8 cellular contexts compared by ENCODE assay signal in genomic region chr1:44212355-44213221, GRCh38. TPM values are rescaled to one million over a fixed set of nuclear protein-coding genes. Genes with fewer than 3 reads are reported as not detected.
A peak's percentile ranks its signal among the peaks of the same experiment; 100 is the strongest.
DNase-seq lines count a peak whose midpoint lies in the region; ATAC-seq and TF ChIP-seq lines count a peak whose summit lies in the region.

No MANE protein-coding gene starts in this region.

- peak; percentile 82 for DNase-seq in activated CD4-positive, alpha-beta T cell treated with anti-CD3 and anti-CD28 coated beads, Interleukin-2, amount 10 ng/mL, durations not matched to agents 24 days and 14 days
- DNase-seq in fibroblast of lung (ENCODE audit: low read depth in 2 of 2), result no peak
- DNase-seq in epidermal melanocyte (ENCODE audit: insufficient read length, low spot score), result no peak
- no peak for DNase-seq in AG08396 (ENCODE audit: low spot score)
- DNase-seq in NOMO-1 treated with dmso at 0.1 percent for 144 hours (lab: John Stamatoyannopoulos, UW; ENCODE audit: unreplicated experiment), result no peak

- POLR2A ChIA-PET in HEK293 (lab: Yijun Ruan, JAX), result interaction anchor here (0.7 to 1.4 kb wide), 5 partner anchors 12 to 238 kb away, joined by 3 to 4 read pairs (median 3); partner anchors contain the start of gene ATP6V0B

- H3K9me3 ChIP-seq in HEK293 (ENCODE audit: control insufficient read depth, insufficient read depth, low read depth, low read length) (no peaks in the 10 kb centered on the region), fibroblast of lung (ENCODE audit: control insufficient read depth, insufficient read depth, low read depth, low read length) (no peaks in the 10 kb centered on the region)

- no peak overlapping the region for H3K9ac ChIP-seq in fibroblast of lung (ENCODE audit: insufficient read depth, low read length)

- H2AFZ ChIP-seq in fibroblast of lung (ENCODE audit: low read length), result peak overlapping the region; percentile 80

- peaks cover 22% of the 10 kb centered on the region for H3K36me3 Mint-ChIP-seq in activated CD4-positive, alpha-beta T cell treated with anti-CD3 and anti-CD28 coated beads, Interleukin-2, amount 10 ng/mL, durations not matched to agents 24 days and 14 days (ENCODE audit: low read depth)

- peak overlapping the region; percentile 76 for H3K4me2 ChIP-seq in fibroblast of lung (ENCODE audit: extremely low read depth, insufficient read depth, low read length)

- H3K36me3 ChIP-seq in HEK293 (ENCODE audit: control insufficient read depth in 2 of 2, insufficient read depth in 1 of 2, low read length in 2 of 2) (peaks cover 10 to 33% of the 10 kb centered on the region in 2 experiments), fibroblast of lung (ENCODE audit: control insufficient read depth, insufficient read depth, low read length) (peaks cover 8% of the 10 kb centered on the region)

- peak overlapping the region; percentile 96 for H3K4me3 Mint-ChIP-seq in activated CD4-positive, alpha-beta T cell treated with anti-CD3 and anti-CD28 coated beads, Interleukin-2, amount 10 ng/mL, durations not matched to agents 24 days and 14 days

- no peak for ATAC-seq in HG02973 (IDR thresholded peaks at IDR 0.05; ENCODE audit: unreplicated experiment)

- H4K20me1 ChIP-seq in fibroblast of lung (ENCODE audit: control insufficient read depth, extremely low read depth, insufficient read depth, low read length), result no peaks in the 10 kb centered on the region

- H3K4me1 ChIP-seq in HEK293 (ENCODE audit: control insufficient read depth, insufficient read depth, low read length) (no peaks in the 10 kb centered on the region), fibroblast of lung (ENCODE audit: control insufficient read depth, extremely low read depth, insufficient read depth, low read length) (peaks cover 2% of the 10 kb centered on the region)

- intact Hi-C loops in activated CD4-positive, alpha-beta T cell treated with anti-CD3 and anti-CD28 coated beads, Interleukin-2, amount 10 ng/mL, durations not matched to agents 24 days and 14 days (cut with micrococcal nuclease), result loop anchor here (1.0 to 10.0 kb wide), 3 partner anchors 143 to 420 kb away; partner anchors contain the start of gene ERI3

- H3K4me3 ChIP-seq in HEK293 (ENCODE audit: low read depth, low read length) (peak overlapping the region; percentile 95), fibroblast of lung (replicated peaks in 1 of 4; ENCODE audit: control extremely low read depth in 1 of 4, insufficient read depth in 1 of 4, low read depth in 3 of 4, low read length in 4 of 4) (peak overlapping the region; percentile 83 to 98 (median 95)), skin epidermis (peak overlapping the region; percentile 57 to 91 (median 81))

- peak overlapping the region; percentile 90 for H3K27ac Mint-ChIP-seq in activated CD4-positive, alpha-beta T cell treated with anti-CD3 and anti-CD28 coated beads, Interleukin-2, amount 10 ng/mL, durations not matched to agents 24 days and 14 days

- no peaks in the 10 kb centered on the region for H3K9me3 Mint-ChIP-seq in activated CD4-positive, alpha-beta T cell treated with anti-CD3 and anti-CD28 coated beads, Interleukin-2, amount 10 ng/mL, durations not matched to agents 24 days and 14 days

- TF ChIP-seq CTCF in HEK293 (tag by site-specific recombination; IDR thresholded peaks at IDR 0.05), result no peak
- TF ChIP-seq CTCF in fibroblast of lung (conservative IDR thresholded peaks at IDR 0.05 in 1 of 2, IDR thresholded peaks at IDR 0.05 in 1 of 2; ENCODE audit: low read depth in 1 of 2, low read length in 2 of 2), result no peak

- H3K27ac ChIP-seq in HEK293 (ENCODE audit: extremely low read depth, low read depth, low read length), result no peak overlapping the region; the same call in 1 of the 2 replicates
- H3K27ac ChIP-seq in fibroblast of lung (ENCODE audit: insufficient read depth, low read length), result no peak overlapping the region
- H3K27ac ChIP-seq in skin epidermis, result peak overlapping the region; percentile 14 to 95 (median 81)

- peaks cover 7% of the 10 kb centered on the region for H3K79me2 ChIP-seq in fibroblast of lung (ENCODE audit: control insufficient read depth, insufficient read depth, low read length)

- peaks cover 29% of the 10 kb centered on the region for H3K4me1 Mint-ChIP-seq in activated CD4-positive, alpha-beta T cell treated with anti-CD3 and anti-CD28 coated beads, Interleukin-2, amount 10 ng/mL, durations not matched to agents 24 days and 14 days

- CTCF ChIA-PET in HEK293 (lab: Yijun Ruan, JAX), result interaction anchor here (1.0 to 3.0 kb wide), 2 partner anchors 120 to 165 kb away, joined by 4 to 20 read pairs; no protein-coding TSS in a partner anchor

- no peaks in the 10 kb centered on the region for H3K27me3 ChIP-seq in fibroblast of lung (ENCODE audit: control insufficient read depth, insufficient read depth, low read length)

- no peaks in the 10 kb centered on the region for H3K27me3 Mint-ChIP-seq in activated CD4-positive, alpha-beta T cell treated with anti-CD3 and anti-CD28 coated beads, Interleukin-2, amount 10 ng/mL, durations not matched to agents 24 days and 14 days

TF ChIP-seq in HEK293, 187 proteins besides CTCF, POLR2A, EP300 and RAD21:
- TF ChIP-seq ZNF174 (tag by site-specific recombination; IDR thresholded peaks at IDR 0.05) (no peak), ZNF19 (tag by site-specific recombination; IDR thresholded peaks at IDR 0.05; ENCODE audit: low read depth) (no peak), ZNF707 (tag by site-specific recombination; IDR thresholded peaks at IDR 0.05) (no peak), ZNF433 (tag by site-specific recombination; IDR thresholded peaks at IDR 0.05; ENCODE audit: low read depth) (no peak), GLI2 (tag by site-specific recombination; IDR thresholded peaks at IDR 0.05; ENCODE audit: borderline replicate concordance, low read depth) (no peak), ZNF677 (tag by site-specific recombination; IDR thresholded peaks at IDR 0.05) (no peak), ZNF514 (tag by site-specific recombination; IDR thresholded peaks at IDR 0.05) (no peak), ZNF362 (tag by site-specific recombination; IDR thresholded peaks at IDR 0.05) (no peak), ZNF623 (tag by site-specific recombination; IDR thresholded peaks at IDR 0.05) (no peak)

RNA-seq across cellular contexts. Expression of gene DMAP1, which starts 0.7 kb away (rescaled TPM):
- total RNA-seq in activated CD4-positive, alpha-beta T cell treated with anti-CD3 and anti-CD28 coated beads, Interleukin-2, amount 10 ng/mL, durations not matched to agents 24 days and 14 days, result 34.1 and 36.0 TPM in 2 replicates
- 17.2 and 23.6 TPM in 2 replicates for total RNA-seq in fibroblast of lung
- 21.1 and 26.8 TPM in 2 replicates for polyA plus RNA-seq in fibroblast of lung
- 26.5 and 29.2 TPM in 2 replicates for polyA plus RNA-seq in fibroblast of lung (2012)
- polyA minus RNA-seq in fibroblast of lung (ENCODE audit: low replicate concordance), result 54.5 and 79.4 TPM in 2 replicates

Comparison
In these comparisons a context has a peak if more than half of its experiments do, and no peak if none do; other contexts are left out.
1. H3K27ac ChIP-seq: peak in skin epidermis (21 of 21); none in HEK293 (single experiment) and fibroblast of lung (single experiment).
2. Peak in every context shown above with its lines, with median percentiles within 50 percentile points of each other: H3K4me3 ChIP-seq.